Comparison of ENCODE assay signal across 22 cellular contexts in genomic region chr17:27906623-27907022, GRCh38. TPM values are rescaled to one million over a fixed set of nuclear protein-coding genes. Genes with fewer than 3 reads are reported as not detected.
DNase-seq lines count a peak whose midpoint lies in the region; ATAC-seq, FAIRE-seq and TF ChIP-seq lines count a peak whose summit lies in the region.
"Had no signal": no experiment of that assay in that cellular context is flagged by ENCODE, and none has a peak within 500 bp of the region (broad histone marks: within the 10 kb centered on the region; RNA-seq: fewer than 3 reads in every experiment).

No MANE protein-coding gene starts in this region.

- ATAC-seq in right lobe of liver (peak; percentile 25 to 53 (median 38)), HepG2 (no peak; the same call in 2 of the 3 replicates), left lobe of liver (peak; percentile 32), omental fat pad (ENCODE audit: low FRiP score) (no peak), HG02981 (IDR thresholded peaks at IDR 0.05; ENCODE audit: unreplicated experiment) (no peak)

- no peak overlapping the region for H3K23ac ChIP-seq in trophoblast cell (ENCODE audit: low read length)

- no peak for TF ChIP-seq RAD21 in HepG2 (CRISPR knock-in tag; IDR thresholded peaks at IDR 0.05)

- no TSS peak for BruUV-seq in HepG2 (replicated peaks; lab: Mats Ljungman, UMichigan)

- H3K36me3 ChIP-seq in right lobe of liver = no peaks in the 10 kb centered on the region
- no peaks in the 10 kb centered on the region for H3K36me3 ChIP-seq in HepG2 (replicated peaks in 1 of 2; ENCODE audit: control insufficient read depth in 1 of 2, insufficient read depth in 2 of 2, low read length in 2 of 2)
- no peaks in the 10 kb centered on the region for H3K36me3 ChIP-seq in trophoblast cell (ENCODE audit: control insufficient read depth in 1 of 2, insufficient read depth in 2 of 2, low read length in 2 of 2)
- H3K36me3 ChIP-seq: BE2C had no signal

- TF ChIP-seq CTCF in right lobe of liver (IDR thresholded peaks at IDR 0.05) (no peak), HepG2 (CRISPR knock-in tag; IDR thresholded peaks at IDR 0.05) (no peak), omental fat pad (IDR thresholded peaks at IDR 0.05) (no peak)

- in situ Hi-C loops in HepG2 (cut with HindIII; ENCODE audit: extremely low pct_ligation_motif_present, low pct_unique_long_range_greater_than_20kb) = no loop called here

- H4K91ac ChIP-seq in trophoblast cell (ENCODE audit: low read depth, low read length) = no peak overlapping the region

- H2BK5ac ChIP-seq in trophoblast cell (ENCODE audit: low read depth, low read length, poor library complexity) = no peak overlapping the region

- POLR2A ChIA-PET in HepG2 (lab: Yijun Ruan, JAX) = no interaction called here

- H2BK12ac ChIP-seq in trophoblast cell (ENCODE audit: low read length) = no peak overlapping the region

- no peak overlapping the region for H4K8ac ChIP-seq in trophoblast cell (ENCODE audit: low read depth, low read length)

- H3K4me1 ChIP-seq in right lobe of liver (peaks cover 0 to 19% (median 8%) of the 10 kb centered on the region in 4 donors), HepG2 (ENCODE audit: insufficient read depth, low read length) (peaks cover 16% of the 10 kb centered on the region), trophoblast cell (ENCODE audit: control insufficient read depth in 1 of 2, insufficient read depth in 2 of 2, low read length in 2 of 2) (no peaks in the 10 kb centered on the region)
- H3K4me1 ChIP-seq: BE2C had no signal

- no peak overlapping the region for H3K14ac ChIP-seq in trophoblast cell (ENCODE audit: low read length)

- intact Hi-C loops in right lobe of liver (cut with DNase I) = no loop called here
- intact Hi-C loops in HepG2 (cut with micrococcal nuclease; ENCODE audit: unreplicated experiment) = no loop called here

- no peaks in the 10 kb centered on the region for H3K79me2 ChIP-seq in HepG2 (ENCODE audit: insufficient read depth, low read length)
- H3K79me2 ChIP-seq in trophoblast cell (ENCODE audit: control insufficient read depth, insufficient read depth, low read length, poor library complexity) = no peaks in the 10 kb centered on the region

- H3K18ac ChIP-seq in trophoblast cell (ENCODE audit: low read length) = no peak overlapping the region

- CTCF ChIA-PET in HepG2 (lab: Yijun Ruan, JAX; ENCODE audit: low intra/inter-chr PET ratio, low total read pairs) = no interaction called here

- H3K79me1 ChIP-seq in trophoblast cell (ENCODE audit: low read length) = no peaks in the 10 kb centered on the region

- H3K4me2 ChIP-seq in HepG2 (ENCODE audit: low read depth, low read length) (no peak overlapping the region), trophoblast cell (ENCODE audit: low read length) (no peak overlapping the region)

- no peak overlapping the region for H2AK5ac ChIP-seq in trophoblast cell (ENCODE audit: low read length)

- peak overlapping the region in 1 of 3 donors; percentile 10 for H3K27ac ChIP-seq in right lobe of liver
- no peak overlapping the region for H3K27ac ChIP-seq in HepG2 (ENCODE audit: extremely low read length, insufficient read depth, low read length)
- H3K27ac ChIP-seq in trophoblast cell (ENCODE audit: low read depth, low read length) = no peak overlapping the region
- H3K27ac ChIP-seq: HL-60, RWPE1, SK-N-MC had no signal

- H3K9ac ChIP-seq in HepG2 (ENCODE audit: insufficient read depth, low read depth, low read length) (no peak overlapping the region), trophoblast cell (ENCODE audit: low read length) (no peak overlapping the region)

- no peak for TF ChIP-seq EP300 in HepG2 (IDR thresholded peaks at IDR 0.05; ENCODE audit: low read depth in 2 of 2, low read length in 2 of 2)
- TF ChIP-seq EP300 in HepG2 (CRISPR knock-in tag; IDR thresholded peaks at IDR 0.05; ENCODE audit: borderline replicate concordance) = no peak

- no peak for TF ChIP-seq POLR2A in right lobe of liver (IDR thresholded peaks at IDR 0.05)
- no peak for TF ChIP-seq POLR2A in HepG2 (IDR thresholded peaks at IDR 0.05; ENCODE audit: insufficient read depth in 1 of 2, low read depth in 2 of 2, low read length in 2 of 2)

- no peaks in the 10 kb centered on the region for H3K9me3 ChIP-seq in right lobe of liver
- H3K9me3 ChIP-seq in HepG2 (ENCODE audit: low read length) = no peaks in the 10 kb centered on the region
- no peaks in the 10 kb centered on the region for H3K9me3 ChIP-seq in trophoblast cell (ENCODE audit: insufficient read depth, low read depth, low read length)
- H3K9me3 ChIP-seq: BE2C had no signal

- H2BK120ac ChIP-seq in trophoblast cell (ENCODE audit: insufficient read depth, low read length, poor library complexity) = no peak overlapping the region

- DNase-seq in right lobe of liver (no peak), HepG2 (ENCODE audit: low spot score) (no peak), NCI-H2227 (lab: John Stamatoyannopoulos, UW; ENCODE audit: unreplicated experiment) (peak; percentile 45), left lobe of liver (ENCODE audit: low spot score) (no peak), omental fat pad (ENCODE audit: low spot score) (no peak), trophoblast cell (no peak)
- DNase-seq: BE2C; DMS 273 treated with DMSO at 0.1 percent for 48 hours; DMS79 treated with DMSO at 0.1 percent for 48 hours; KG1; NCI-H1092 treated with DMSO at 0.1 percent for 48 hours; NCI-H187 treated with DMSO at 0.1 percent for 48 hours; NCI-H2107; NCI-H345; NK-92 treated with Interleukin-12 subunit alpha and Interleukin-12 subunit beta, amount 100 ng/mL, for 24 hours; SHP77 treated with DMSO at 0.1 percent for 48 hours; T-helper 2 cell had no signal

- 24% methylated on average over 3 of the region's 3 CpGs for WGBS in right lobe of liver (ENCODE audit: insufficient coverage, low coverage, low lambda C conversion rate, missing lambda C conversion rate)
- 91% methylated on average over 1 of the region's 3 CpGs for WGBS in HepG2 (ENCODE audit: low lambda C conversion rate)
- WGBS in trophoblast cell (ENCODE audit: extremely low coverage, insufficient coverage, insufficient read length) = no CpG with 5 or more reads among the region's 3 CpGs

- no peaks in the 10 kb centered on the region for H3K27me3 ChIP-seq in right lobe of liver
- H3K27me3 ChIP-seq in HepG2 (ENCODE audit: control insufficient read depth in 1 of 2, insufficient read depth in 2 of 2, low read length in 2 of 2) = no peaks in the 10 kb centered on the region
- no peaks in the 10 kb centered on the region for H3K27me3 ChIP-seq in trophoblast cell (ENCODE audit: insufficient read depth, low read length)
- H3K27me3 ChIP-seq: BE2C had no signal

- FAIRE-seq in HepG2 (lab: Jason Lieb, UNC) = no peak
- FAIRE-seq: H54 had no signal

- no peak overlapping the region for H4K12ac ChIP-seq in trophoblast cell (ENCODE audit: low read depth, low read length)

- no peak overlapping the region for H3K4me3 ChIP-seq in right lobe of liver
- H3K4me3 ChIP-seq in HepG2 (replicated peaks in 1 of 3; ENCODE audit: insufficient read depth in 1 of 3, low read depth in 2 of 3, low read length in 3 of 3) = no peak overlapping the region
- no peak overlapping the region for H3K4me3 ChIP-seq in trophoblast cell (ENCODE audit: low read depth, low read length)
- H3K4me3 ChIP-seq: SK-N-MC had no signal

- H3K4ac ChIP-seq in trophoblast cell (ENCODE audit: low read depth, low read length) = no peak overlapping the region

- H4K20me1 ChIP-seq in HepG2 (ENCODE audit: insufficient read depth, low read length) = no peaks in the 10 kb centered on the region

- H2AFZ ChIP-seq in HepG2 (ENCODE audit: low read length) (no peak overlapping the region), trophoblast cell (ENCODE audit: insufficient read depth, low read length, poor library complexity) (no peak overlapping the region)

TF ChIP-seq in HepG2, 621 proteins besides CTCF, POLR2A, EP300 and RAD21 (continues in another document):
- no peak for TF ChIP-seq KLF6 (CRISPR knock-in tag; IDR thresholded peaks at IDR 0.05)
- TF ChIP-seq POGK (CRISPR knock-in tag; conservative IDR thresholded peaks at IDR 0.05) = no peak

RNA-seq across cellular contexts. Expression of gene LYRM9, which starts 13.5 kb away (rescaled TPM):
- total RNA-seq in right lobe of liver (1 to 10 TPM; 4.1 to 7.2 (median 5.5) TPM), HepG2 (2016; rRNA removed; fragmentation: Illumina TruSeq; extraction: Trizol) (0.18 and 0.24 TPM in 2 replicates), left lobe of liver (5.1 TPM), omental fat pad (10 to 100 TPM; 10.4 to 24.0 (median 18.5) TPM)
- 0.10 and 0.18 TPM in 2 replicates for total RNA-seq in HepG2 (2016; cell fraction: cytosol; rRNA removed; fragmentation: Illumina TruSeq; extraction: Trizol; ENCODE audit: low read depth)
- 0.34 and 0.67 TPM in 2 replicates for total RNA-seq in HepG2 (2016; cell fraction: insoluble cytoplasmic fraction; rRNA removed; fragmentation: Illumina TruSeq; extraction: Trizol)
- 0.52 and 0.56 TPM in 2 replicates for total RNA-seq in HepG2 (2016; cell fraction: membrane; rRNA removed; fragmentation: Illumina TruSeq; extraction: Trizol)
- total RNA-seq in HepG2 (2016; cell fraction: nucleus; rRNA removed; fragmentation: Illumina TruSeq; extraction: Trizol) = 0.12 TPM in 1 of 2 replicates, not detected in the other
- 0.34 and 0.66 TPM in 2 replicates for polyA plus RNA-seq in HepG2 (2011; rRNA removed)
- polyA plus RNA-seq in HepG2 (2011; cell fraction: cytosol; rRNA removed) = 0.28 and 0.30 TPM in 2 replicates
- polyA plus RNA-seq in HepG2 (2011; cell fraction: nucleus; rRNA removed) = 0.35 and 0.90 TPM in 2 replicates
- 0.21 and 0.97 TPM in 2 replicates for polyA plus RNA-seq in HepG2 (2012)
- polyA plus RNA-seq in HepG2 (2016; cell fraction: cytosol; fragmentation: Illumina TruSeq; extraction: Trizol; ENCODE audit: low read depth) = 0.49 and 0.63 TPM in 2 replicates
- polyA plus RNA-seq in HepG2 (2016; cell fraction: insoluble cytoplasmic fraction; fragmentation: Illumina TruSeq; extraction: Trizol; ENCODE audit: low read depth) = 0.24 and 0.33 TPM in 2 replicates
- 0.56 and 0.57 TPM in 2 replicates for polyA plus RNA-seq in HepG2 (2016; cell fraction: membrane; fragmentation: Illumina TruSeq; extraction: Trizol; ENCODE audit: low read depth)
- polyA plus RNA-seq in HepG2 (2016; cell fraction: nucleus; fragmentation: Illumina TruSeq; extraction: Trizol; ENCODE audit: insufficient read depth, low read depth) = 0.60 and 0.86 TPM in 2 replicates
- 0.33 and 0.50 TPM in 2 replicates for polyA minus RNA-seq in HepG2 (2011; rRNA and poly(A)+ RNA removed; ENCODE audit: low replicate concordance)
- polyA minus RNA-seq in HepG2 (2011; cell fraction: cytosol; rRNA and poly(A)+ RNA removed) = not detected in 2 replicates
- 0.50 and 1.0 TPM in 2 replicates for polyA minus RNA-seq in HepG2 (2011; cell fraction: nucleus; rRNA and poly(A)+ RNA removed)
- polyA plus RNA-seq in trophoblast cell (2013) = 3.0 and 3.9 TPM in 2 replicates

Comparison
In these comparisons a context has a peak if more than half of its experiments do, and no peak if none do; other contexts are left out.
1. ATAC-seq: peak in right lobe of liver (4 of 4) and left lobe of liver (single experiment); none in HepG2 (single experiment), omental fat pad (single experiment) and HG02981 (single experiment).